ENCODE assay signal across 26 cellular contexts in genomic region chr4:55122235-55122634, GRCh38. TPM values are rescaled to one million over a fixed set of nuclear protein-coding genes. Genes with fewer than 3 reads are reported as not detected.
DNase-seq lines count a peak whose midpoint lies in the region; FAIRE-seq and TF ChIP-seq lines count a peak whose summit lies in the region.
"Had no signal": no experiment of that assay in that cellular context is flagged by ENCODE, and none has a peak within 500 bp of the region (broad histone marks: within the 10 kb centered on the region; RNA-seq: fewer than 3 reads in every experiment).

No MANE protein-coding gene starts in this region.

- dilution Hi-C loops in endothelial cell of umbilical vein (cut with MboI; ENCODE audit: extremely low pct_ligation_motif_present, low sequenced_read_pairs): no loop called here

- no peaks in the 10 kb centered on the region for H3K9me1 ChIP-seq in endothelial cell of umbilical vein (replicated peaks; ENCODE audit: control insufficient read depth, extremely low read depth, insufficient read depth, low read length)

- H3K79me2 ChIP-seq in endothelial cell of umbilical vein (ENCODE audit: control insufficient read depth, insufficient read depth, low read length) (peaks cover 75% of the 10 kb centered on the region), mesendoderm (ENCODE audit: control insufficient read depth, insufficient read depth, low read length) (peaks cover 41% of the 10 kb centered on the region), trophoblast cell (ENCODE audit: control insufficient read depth, insufficient read depth, low read length, poor library complexity) (no peaks in the 10 kb centered on the region)

- H3K14ac ChIP-seq in trophoblast cell (ENCODE audit: low read length): no peak overlapping the region

- peaks cover 23% of the 10 kb centered on the region for H3K4me1 Mint-ChIP-seq in nephron

- H3K9me3 ChIP-seq in HUES6 (ENCODE audit: control insufficient read depth, insufficient read depth, low read depth, low read length) (no peaks in the 10 kb centered on the region), endothelial cell of umbilical vein (replicated peaks; ENCODE audit: control insufficient read depth, insufficient read depth, low read length) (no peaks in the 10 kb centered on the region), trophoblast cell (ENCODE audit: insufficient read depth, low read depth, low read length) (no peaks in the 10 kb centered on the region)
- H3K9me3 ChIP-seq: tibial nerve had no signal

- H4K12ac ChIP-seq in trophoblast cell (ENCODE audit: low read depth, low read length): no peak overlapping the region

- no CpG with 5 or more reads among the region's 2 CpGs for WGBS in mesendoderm (ENCODE audit: extremely low coverage, insufficient coverage, low lambda C conversion rate)
- no CpG with 5 or more reads among the region's 2 CpGs for WGBS in trophoblast cell (ENCODE audit: extremely low coverage, insufficient coverage, insufficient read length)

- H3K36me3 ChIP-seq in HUES6 (ENCODE audit: control insufficient read depth, insufficient read depth, low read length) (peaks cover 39% of the 10 kb centered on the region), endothelial cell of umbilical vein (ENCODE audit: control insufficient read depth in 2 of 2, extremely low read depth in 1 of 2, insufficient read depth in 2 of 2, low read length in 2 of 2) (peaks cover 2 to 16% of the 10 kb centered on the region in 2 experiments), mesendoderm (ENCODE audit: control insufficient read depth, insufficient read depth, low read length) (no peaks in the 10 kb centered on the region), trophoblast cell (ENCODE audit: control insufficient read depth in 1 of 2, insufficient read depth in 2 of 2, low read length in 2 of 2) (no peaks in the 10 kb centered on the region)
- H3K36me3 ChIP-seq: tibial nerve had no signal

- H3K4me1 ChIP-seq in HUES6 (ENCODE audit: control insufficient read depth, insufficient read depth, low read length) (peaks cover 18% of the 10 kb centered on the region), endothelial cell of umbilical vein (ENCODE audit: control insufficient read depth, extremely low read depth, insufficient read depth, low read length) (peaks cover 65% of the 10 kb centered on the region), mesendoderm (ENCODE audit: control insufficient read depth, low read depth, low read length) (no peaks in the 10 kb centered on the region), trophoblast cell (ENCODE audit: control insufficient read depth in 1 of 2, insufficient read depth in 2 of 2, low read length in 2 of 2) (peaks cover 7 to 12% of the 10 kb centered on the region in 2 experiments)

- H3K27me3 ChIP-seq in HUES6 (ENCODE audit: control insufficient read depth, insufficient read depth, low read length) (peaks cover 22% of the 10 kb centered on the region), endothelial cell of umbilical vein (ENCODE audit: control insufficient read depth in 2 of 2, insufficient read depth in 2 of 2, low read length in 2 of 2) (no peaks in the 10 kb centered on the region), mesendoderm (ENCODE audit: insufficient read depth, low read length, poor library complexity) (no peaks in the 10 kb centered on the region), trophoblast cell (ENCODE audit: insufficient read depth, low read length) (peaks cover 24% of the 10 kb centered on the region)

- no peak overlapping the region for H2BK15ac ChIP-seq in mesendoderm (replicated peaks; ENCODE audit: low read depth)

- FAIRE-seq in endothelial cell of umbilical vein (lab: Jason Lieb, UNC): no peak
- FAIRE-seq: G401.6 had no signal

- H3K4me3 ChIP-seq in HUES6 (ENCODE audit: low read depth, low read length) (peak overlapping the region; percentile 100), endothelial cell of umbilical vein (replicated peaks in 1 of 3; ENCODE audit: insufficient read depth in 1 of 3, low read depth in 1 of 3, low read length in 3 of 3) (peak overlapping the region; percentile 19 to 94 (median 93)), mesendoderm (ENCODE audit: low read length) (no peak overlapping the region), trophoblast cell (ENCODE audit: low read depth, low read length) (no peak overlapping the region)
- H3K4me3 ChIP-seq: GM23248 had no signal

- H3K4me2 ChIP-seq in endothelial cell of umbilical vein (ENCODE audit: insufficient read depth, low read length) (peak overlapping the region; percentile 68), mesendoderm (ENCODE audit: low read length) (no peak overlapping the region), trophoblast cell (ENCODE audit: low read length) (no peak overlapping the region)

- H3K4ac ChIP-seq in mesendoderm (ENCODE audit: low read depth, low read length) (no peak overlapping the region), trophoblast cell (ENCODE audit: low read depth, low read length) (no peak overlapping the region)

- peaks cover 56% of the 10 kb centered on the region for H3K27me3 Mint-ChIP-seq in nephron (ENCODE audit: low read depth)

- H3K79me1 ChIP-seq in mesendoderm (ENCODE audit: low read length): no peaks in the 10 kb centered on the region
- no peaks in the 10 kb centered on the region for H3K79me1 ChIP-seq in trophoblast cell (ENCODE audit: low read length)

- no peaks in the 10 kb centered on the region for H3K9me3 Mint-ChIP-seq in nephron
- H3K9me3 Mint-ChIP-seq: activated B cell treated with CpG ODN at 0.5 μM for 24 hours; activated CD4-positive, alpha-beta memory T cell treated with anti-CD3 and anti-CD28 coated beads, Interleukin-2, amount 10 ng/mL, durations not matched to agents 7 days and 5 days; activated naive CD4-positive, alpha-beta T cell treated with anti-CD3 and anti-CD28 coated beads, Interleukin-2, amount 50 U/mL, for 72 hours; activated T-helper 2 cell treated with anti-CD3 and anti-CD28 coated beads, Interferon-gamma antibody, Interleukin-2, Interleukin-4, amounts not matched to agents 10 μg/mL and 5 μg/mL and 100 μg/mL, durations not matched to agents 14 hours and 24 hours and 36 hours; stimulated activated naive CD8-positive, alpha-beta T cell treated with anti-CD3 and anti-CD28 coated beads, Interleukin-15, amount 100 ng/mL, for 72 hours had no signal

- no TSS peak for BruUV-seq in endothelial cell of umbilical vein (replicated peaks; lab: Mats Ljungman, UMichigan)

- POLR2A ChIA-PET in endothelial cell of umbilical vein (lab: Charles Lee): no interaction called here

- no peak overlapping the region for H2AK5ac ChIP-seq in mesendoderm (ENCODE audit: low read length)
- no peak overlapping the region for H2AK5ac ChIP-seq in trophoblast cell (ENCODE audit: low read length)

- TF ChIP-seq POLR2A in endothelial cell of umbilical vein (IDR thresholded peaks at IDR 0.05; ENCODE audit: low read depth, low read length): no peak

- no peak overlapping the region for H4K91ac ChIP-seq in trophoblast cell (ENCODE audit: low read depth, low read length)

- H2BK120ac ChIP-seq in mesendoderm (ENCODE audit: low read depth, low read length): no peak overlapping the region
- no peak overlapping the region for H2BK120ac ChIP-seq in trophoblast cell (ENCODE audit: insufficient read depth, low read length, poor library complexity)

- peak overlapping the region in 2 of 3 experiments; percentile 21 to 27 for H3K4me3 Mint-ChIP-seq in nephron
- H3K4me3 Mint-ChIP-seq: activated B cell treated with CpG ODN at 0.5 μM for 24 hours; activated CD4-positive, alpha-beta memory T cell treated with anti-CD3 and anti-CD28 coated beads, Interleukin-2, amount 10 ng/mL, durations not matched to agents 7 days and 5 days; stimulated activated naive CD8-positive, alpha-beta T cell treated with anti-CD3 and anti-CD28 coated beads, Interleukin-15, amount 100 ng/mL, for 72 hours had no signal

- no peaks in the 10 kb centered on the region for H3K36me3 Mint-ChIP-seq in nephron (ENCODE audit: low read depth)

- no peak overlapping the region for H3K18ac ChIP-seq in mesendoderm (ENCODE audit: low read length)
- no peak overlapping the region for H3K18ac ChIP-seq in trophoblast cell (ENCODE audit: low read length)

- no peak overlapping the region for H3K56ac ChIP-seq in mesendoderm (ENCODE audit: low read length)

- H3K27ac Mint-ChIP-seq in nephron: no peak overlapping the region
- H3K27ac Mint-ChIP-seq: activated B cell treated with CpG ODN at 0.5 μM for 24 hours; activated CD4-positive, alpha-beta memory T cell treated with anti-CD3 and anti-CD28 coated beads, Interleukin-2, amount 10 ng/mL, durations not matched to agents 7 days and 5 days; activated naive CD4-positive, alpha-beta T cell treated with anti-CD3 and anti-CD28 coated beads, Interleukin-2, amount 50 U/mL, for 72 hours; activated T-helper 2 cell treated with anti-CD3 and anti-CD28 coated beads, Interferon-gamma antibody, Interleukin-2, Interleukin-4, amounts not matched to agents 10 μg/mL and 5 μg/mL and 100 μg/mL, durations not matched to agents 14 hours and 24 hours and 36 hours; stimulated activated naive CD8-positive, alpha-beta T cell treated with anti-CD3 and anti-CD28 coated beads, Interleukin-15, amount 100 ng/mL, for 72 hours had no signal

- H2BK5ac ChIP-seq in mesendoderm (ENCODE audit: low read length): no peak overlapping the region
- no peak overlapping the region for H2BK5ac ChIP-seq in trophoblast cell (ENCODE audit: low read depth, low read length, poor library complexity)

- no peaks in the 10 kb centered on the region for H4K20me1 ChIP-seq in endothelial cell of umbilical vein (replicated peaks; ENCODE audit: control insufficient read depth, extremely low read depth, insufficient read depth, low read length)

- no peak overlapping the region for H3K23ac ChIP-seq in mesendoderm (ENCODE audit: low read length)
- H3K23ac ChIP-seq in trophoblast cell (ENCODE audit: low read length): no peak overlapping the region

- H4K5ac ChIP-seq in mesendoderm (ENCODE audit: low read length): no peak overlapping the region

- intact Hi-C loops in endothelial cell of umbilical vein (cut with micrococcal nuclease): loop anchor here (5.0 kb wide), 3 partner anchors 45 to 425 kb away; partner anchors contain the start of gene CLOCK

- H2AFZ ChIP-seq in endothelial cell of umbilical vein (ENCODE audit: low read depth, low read length) (no peak overlapping the region), trophoblast cell (ENCODE audit: insufficient read depth, low read length, poor library complexity) (no peak overlapping the region)
- H2AFZ ChIP-seq: GM23248 had no signal

- no peak for TF ChIP-seq CTCF in endothelial cell of umbilical vein (IDR thresholded peaks at IDR 0.05; ENCODE audit: extremely low read depth in 1 of 2, insufficient read depth in 1 of 2, low read depth in 1 of 2, low read length in 2 of 2)
- TF ChIP-seq CTCF in nephron (IDR thresholded peaks at IDR 0.05; ENCODE audit: unreplicated experiment in 3 of 3): no peak

- H4K8ac ChIP-seq in mesendoderm (ENCODE audit: low read depth, low read length) (no peak overlapping the region), trophoblast cell (ENCODE audit: low read depth, low read length) (no peak overlapping the region)

- H3K9ac ChIP-seq in HUES6 (ENCODE audit: low read length): no peak overlapping the region
- peak overlapping the region; percentile 46 for H3K9ac ChIP-seq in endothelial cell of umbilical vein (replicated peaks; ENCODE audit: extremely low read depth, insufficient read depth, low read length)
- H3K9ac ChIP-seq in mesendoderm (ENCODE audit: low read length): no peak overlapping the region
- no peak overlapping the region for H3K9ac ChIP-seq in trophoblast cell (ENCODE audit: low read length)
- H3K9ac ChIP-seq: GM23248 had no signal

- H3K27ac ChIP-seq in HUES6 (ENCODE audit: low read depth, low read length): no peak overlapping the region
- H3K27ac ChIP-seq in endothelial cell of umbilical vein (ENCODE audit: insufficient read depth, low read depth, low read length): peak overlapping the region; percentile 68
- H3K27ac ChIP-seq in substantia nigra (ENCODE audit: low read depth, low read length, poor library complexity, severe bottlenecking): no peak overlapping the region
- no peak overlapping the region for H3K27ac ChIP-seq in mesendoderm (ENCODE audit: low read depth, low read length)
- no peak overlapping the region for H3K27ac ChIP-seq in trophoblast cell (ENCODE audit: low read depth, low read length)
- H3K27ac ChIP-seq: C4-2B, GM23248, tibial nerve had no signal

- no peak overlapping the region for H2BK12ac ChIP-seq in trophoblast cell (ENCODE audit: low read length)

- CTCF ChIA-PET in endothelial cell of umbilical vein (lab: Charles Lee): interaction anchor here (0.7 to 2.3 kb wide), 10 partner anchors 43 to 432 kb away, joined by 3 to 16 read pairs (median 6); no protein-coding TSS in a partner anchor

- DNase-seq in DMS53 treated with DMSO at 0.1 percent for 48 hours (lab: John Stamatoyannopoulos, UW; ENCODE audit: unreplicated experiment): peak; percentile 64
- peak; percentile 52 for DNase-seq in endothelial cell of umbilical vein (ENCODE audit: low read depth, low spot score)
- DNase-seq in substantia nigra (lab: John Stamatoyannopoulos, UW): no peak
- DNase-seq in mesendoderm: no peak
- DNase-seq in trophoblast cell: no peak
- DNase-seq in glomerular visceral epithelial cell (ENCODE audit: extremely low spot score): no peak
- DNase-seq: activated B cell treated with CpG ODN at 0.5 μM for 24 hours; activated CD4-positive, alpha-beta memory T cell treated with anti-CD3 and anti-CD28 coated beads, Interleukin-2, amount 10 ng/mL, durations not matched to agents 7 days and 5 days; anterior cingulate cortex; cortex of kidney; GM23248; MV-4-11; NCI-H1694 treated with DMSO at 0.1 percent for 48 hours; NCI-H69; posterior cingulate gyrus; stimulated activated naive CD8-positive, alpha-beta T cell treated with anti-CD3 and anti-CD28 coated beads, Interleukin-15, amount 100 ng/mL, for 72 hours had no signal

RNA-seq across cellular contexts. Expression of gene KDR, which starts 3.2 kb away (rescaled TPM):
- 139 and 145 TPM in 2 replicates for total RNA-seq in endothelial cell of umbilical vein
- 65.8 and 80.5 TPM in 2 replicates for polyA plus RNA-seq in endothelial cell of umbilical vein
- 64.9 TPM in 2 replicates for polyA plus RNA-seq in endothelial cell of umbilical vein (2011; cell fraction: cytosol; rRNA removed)
- polyA plus RNA-seq in endothelial cell of umbilical vein (2011; cell fraction: nucleus; rRNA removed): 157 and 176 TPM in 2 replicates
- polyA plus RNA-seq in endothelial cell of umbilical vein (2012): 59.2 and 89.6 TPM in 2 replicates
- polyA minus RNA-seq in endothelial cell of umbilical vein: 280 and 307 TPM in 2 replicates
- not detected for polyA minus RNA-seq in endothelial cell of umbilical vein (2011; cell fraction: cytosol; rRNA and poly(A)+ RNA removed)
- 133 and 202 TPM in 2 replicates for polyA minus RNA-seq in endothelial cell of umbilical vein (2011; cell fraction: nucleus; rRNA and poly(A)+ RNA removed)
- polyA plus RNA-seq in mesendoderm (2013, experiment 1 of 2): 39.2 TPM
- 38.7 TPM for polyA plus RNA-seq in mesendoderm (2013, experiment 2 of 2)
- polyA plus RNA-seq in trophoblast cell (2013): 0.87 and 0.92 TPM in 2 replicates
- total RNA-seq: activated B cell treated with CpG ODN at 0.5 μM for 24 hours; activated CD4-positive, alpha-beta memory T cell treated with anti-CD3 and anti-CD28 coated beads, Interleukin-2, amount 10 ng/mL, durations not matched to agents 7 days and 5 days; activated naive CD4-positive, alpha-beta T cell treated with anti-CD3 and anti-CD28 coated beads, Interleukin-2, amount 50 U/mL, for 72 hours; activated T-helper 2 cell treated with anti-CD3 and anti-CD28 coated beads, Interferon-gamma antibody, Interleukin-2, Interleukin-4, amounts not matched to agents 10 μg/mL and 5 μg/mL and 100 μg/mL, durations not matched to agents 14 hours and 24 hours and 36 hours; fibroblast of lung; GM23248; HT-29 had no signal
- polyA plus RNA-seq: neural cell had no signal

Comparison
In these comparisons a context has a peak if more than half of its experiments do, and no peak if none do; other contexts are left out.
1. DNase-seq: peak in DMS53 treated with DMSO at 0.1 percent for 48 hours (single experiment) and endothelial cell of umbilical vein (single experiment); none in substantia nigra (0 of 49), mesendoderm (single experiment), trophoblast cell (0 of 2) and glomerular visceral epithelial cell (single experiment).
2. H3K4me3 ChIP-seq: peak in HUES6 (single experiment) and endothelial cell of umbilical vein (3 of 3); none in mesendoderm (single experiment) and trophoblast cell (single experiment).